In genomic region chr10:19638173-19638872, GRCh38 we compare ENCODE assay signal across 9 cellular contexts.
DNase-seq lines count a peak whose midpoint lies in the region; ATAC-seq, FAIRE-seq and TF ChIP-seq lines count a peak whose summit lies in the region.
"Had no signal": no experiment of that assay in that cellular context is flagged by ENCODE, and none has a peak within 500 bp of the region (broad histone marks: within the 10 kb centered on the region; RNA-seq: fewer than 3 reads in every experiment).

No MANE protein-coding gene starts in this region.

- TF ChIP-seq CTCF in SK-N-SH (IDR thresholded peaks at IDR 0.05), result no peak
- TF ChIP-seq CTCF in left ventricle myocardium inferior (IDR thresholded peaks at IDR 0.05; ENCODE audit: borderline replicate concordance), result no peak

- H3K4me3 ChIP-seq in SK-N-SH (ENCODE audit: low read depth in 2 of 2, low read length in 1 of 2), result no peak overlapping the region
- H3K4me3 ChIP-seq in left ventricle myocardium inferior, result peak overlapping the region; percentile 44
- H3K4me3 ChIP-seq in skeletal muscle tissue (ENCODE audit: low read length in 3 of 3), result peak overlapping the region in 1 of 3 donors; percentile 28

- H3F3A ChIP-seq in SK-N-SH (replicated peaks; ENCODE audit: insufficient read depth), result peaks cover 13% of the 10 kb centered on the region

- TF ChIP-seq RAD21 in SK-N-SH (IDR thresholded peaks at IDR 0.05; ENCODE audit: low read length), result no peak

- POLR2A ChIA-PET in SK-N-SH (lab: Yijun Ruan, JAX), result interaction anchor here (0.6 kb wide), 1 partner anchor 954 kb away, joined by 3 read pairs; no protein-coding TSS in a partner anchor

- peak overlapping the region; percentile 41 for H3K4me2 ChIP-seq in SK-N-SH

- H3K27me3 ChIP-seq in SK-N-SH (ENCODE audit: insufficient read depth) (no peaks in the 10 kb centered on the region), left ventricle myocardium inferior (ENCODE audit: low read depth) (no peaks in the 10 kb centered on the region), skeletal muscle tissue (ENCODE audit: control insufficient read depth in 3 of 3, insufficient read depth in 3 of 3, low read length in 3 of 3) (no peaks in the 10 kb centered on the region)

- FAIRE-seq in GM19239 (lab: Jason Lieb, UNC), result no peak

- H3K4me1 ChIP-seq in SK-N-SH (ENCODE audit: control insufficient read depth in 1 of 2, insufficient read depth in 2 of 2, low read depth in 1 of 2, low read length in 1 of 2) (peaks cover 0 to 6% of the 10 kb centered on the region in 2 experiments; a peak in 2 of 4 replicates), left ventricle myocardium inferior (peaks cover 11% of the 10 kb centered on the region), skeletal muscle tissue (ENCODE audit: control insufficient read depth in 3 of 3, insufficient read depth in 3 of 3, low read length in 3 of 3) (peaks cover 2 to 4% (median 3%) of the 10 kb centered on the region in 3 donors)

- DNase-seq in GM04503 (ENCODE audit: low read depth), result peak; percentile 72
- DNase-seq in SK-N-SH, result no peak
- DNase-seq in left ventricle myocardium inferior, result no peak
- DNase-seq in superior temporal gyrus (ENCODE audit: extremely low spot score), result no peak
- no peak for DNase-seq in GM19239 (ENCODE audit: insufficient read length, low spot score)
- DNase-seq in midbrain (lab: John Stamatoyannopoulos, UW), result no peak

- intact Hi-C loops in left ventricle myocardium inferior (cut with micrococcal nuclease), result no loop called here

- H2AFZ ChIP-seq in SK-N-SH (ENCODE audit: low read depth), result peak overlapping the region; percentile 80

- CTCF ChIA-PET in SK-N-SH (lab: Yijun Ruan, JAX), result no interaction called here

- H3K36me3 ChIP-seq in SK-N-SH (replicated peaks in 1 of 2; ENCODE audit: control insufficient read depth in 1 of 2, insufficient read depth in 2 of 2, low read length in 1 of 2) (no peaks in the 10 kb centered on the region), left ventricle myocardium inferior (no peaks in the 10 kb centered on the region), skeletal muscle tissue (ENCODE audit: control insufficient read depth in 3 of 3, insufficient read depth in 3 of 3, low read length in 3 of 3) (no peaks in the 10 kb centered on the region)

- H3K9ac ChIP-seq in SK-N-SH, result no peak overlapping the region
- H3K9ac ChIP-seq in skeletal muscle tissue (ENCODE audit: low read depth in 1 of 3, low read length in 3 of 3), result no peak overlapping the region

- H3K9me3 ChIP-seq in SK-N-SH (no peaks in the 10 kb centered on the region), left ventricle myocardium inferior (replicated peaks) (peaks cover 3% of the 10 kb centered on the region), skeletal muscle tissue (ENCODE audit: control insufficient read depth in 3 of 3, low read length in 3 of 3) (no peaks in the 10 kb centered on the region)

- no peaks in the 10 kb centered on the region for H3K79me2 ChIP-seq in SK-N-SH (ENCODE audit: insufficient read depth)

- H3K9me2 ChIP-seq in SK-N-SH, result no peaks in the 10 kb centered on the region

- H3K27ac ChIP-seq in SK-N-SH (ENCODE audit: low read depth in 2 of 2, low read length in 1 of 2) (peak overlapping the region; percentile 67 to 86; a peak in 3 of 4 replicates), left ventricle myocardium inferior (replicated peaks) (peak overlapping the region; percentile 66), skeletal muscle tissue (ENCODE audit: low read depth, low read length) (peak overlapping the region; percentile 54)

- TF ChIP-seq EP300 in SK-N-SH (IDR thresholded peaks at IDR 0.05; ENCODE audit: borderline replicate concordance in 1 of 2, low read depth in 1 of 2, low read length in 1 of 2), result peak in 1 of 2 experiments; percentile 74; a peak in 1 of 4 replicates

- no peak for ATAC-seq in esophagus mucosa
- ATAC-seq: HCT116 had no signal

- no peaks in the 10 kb centered on the region for H4K20me1 ChIP-seq in SK-N-SH (ENCODE audit: insufficient read depth)

TF ChIP-seq in SK-N-SH, 30 proteins besides CTCF, POLR2A, EP300 and RAD21 (continues in another document):
- TF ChIP-seq TEAD4 (IDR thresholded peaks at IDR 0.05; ENCODE audit: borderline replicate concordance, insufficient read depth), result peak; percentile 51; the same call in 1 of the 2 replicates
- TF ChIP-seq PBX3 (IDR thresholded peaks at IDR 0.05), result peak; percentile 67
- peak; percentile 23; the same call in 1 of the 2 replicates for TF ChIP-seq ELF1 (IDR thresholded peaks at IDR 0.05)
- TF ChIP-seq GABPA (IDR thresholded peaks at IDR 0.05; ENCODE audit: low read depth), result no peak
- TF ChIP-seq TCF12 (IDR thresholded peaks at IDR 0.05), result peak; percentile 86
- no peak for TF ChIP-seq RCOR1 (IDR thresholded peaks at IDR 0.05; ENCODE audit: low read length)
- TF ChIP-seq REST (IDR thresholded peaks at IDR 0.05; ENCODE audit: low read depth, low read length), result no peak
- TF ChIP-seq FOXJ3 (CRISPR knock-in tag; IDR thresholded peaks at IDR 0.05), result no peak
- peak; percentile 89; the same call in 1 of the 2 replicates for TF ChIP-seq RXRA (IDR thresholded peaks at IDR 0.05; ENCODE audit: borderline replicate concordance, low read depth)
- TF ChIP-seq EZH2phosphoT487 (IDR thresholded peaks at IDR 0.05; ENCODE audit: borderline replicate concordance, low read depth), result no peak
- peak; percentile 52 for TF ChIP-seq JUND (IDR thresholded peaks at IDR 0.05)
- peak; percentile 39; the same call in 1 of the 2 replicates for TF ChIP-seq FOSL2 (IDR thresholded peaks at IDR 0.05; ENCODE audit: borderline replicate concordance, low read depth)
- no peak for TF ChIP-seq FOXM1 (IDR thresholded peaks at IDR 0.05; ENCODE audit: low read depth)
- no peak for TF ChIP-seq SMC3 (IDR thresholded peaks at IDR 0.05; ENCODE audit: low read depth, low read length)
- no peak for TF ChIP-seq USF2 (IDR thresholded peaks at IDR 0.05; ENCODE audit: borderline replicate concordance, low read depth, low read length)
- no peak for TF ChIP-seq SIN3A (IDR thresholded peaks at IDR 0.05; ENCODE audit: borderline replicate concordance, low read depth, low read length)
- no peak for TF ChIP-seq IRF3 (IDR thresholded peaks at IDR 0.05; ENCODE audit: low read depth, low read length)
- no peak for TF ChIP-seq YY1 (IDR thresholded peaks at IDR 0.05; ENCODE audit: low read depth)
